ENCODE assay signal across 15 cellular contexts in genomic region chr14:104209985-104210520, GRCh38.
"Had no signal": no experiment of that assay in that cellular context is flagged by ENCODE, and none has a peak within 500 bp of the region (broad histone marks: within the 10 kb centered on the region; RNA-seq: fewer than 3 reads in every experiment).

No MANE protein-coding gene starts in this region.

- ATAC-seq: body of pancreas; gastroesophageal sphincter; heart right ventricle; lower lobe of right lung; natural killer cell; stimulated activated naive B cell treated with anti-CD40 and anti-IgM and Interleukin-4, amounts not matched to agents 10 μg/mL and 1 μg/mL and 100 μg/mL, for 72 hours; T-cell had no signal

- H3K4me3 ChIP-seq: body of pancreas, colonic mucosa, gastroesophageal sphincter, heart right ventricle, lower lobe of right lung had no signal

- H3K36me3 ChIP-seq: colonic mucosa, gastroesophageal sphincter, heart right ventricle, lower lobe of right lung had no signal

- H3K4me1 ChIP-seq: body of pancreas, colonic mucosa, gastroesophageal sphincter, heart right ventricle, lower lobe of right lung had no signal

- H3K9me3 ChIP-seq: body of pancreas, colonic mucosa, gastroesophageal sphincter, heart right ventricle, lower lobe of right lung had no signal

- DNase-seq: activated B cell treated with CpG ODN at 0.5 μM for 24 hours; activated CD4-positive, alpha-beta memory T cell treated with anti-CD3 and anti-CD28 coated beads for 36 hours; activated CD4-positive, alpha-beta T cell treated with anti-CD3 and anti-CD28 coated beads for 4 hours; activated naive CD8-positive, alpha-beta T cell treated with anti-CD3 and anti-CD28 coated beads for 36 hours; activated T-cell treated with anti-CD3 and anti-CD28 coated beads for 4 hours; body of pancreas; colonic mucosa; erythroblast; immature natural killer cell; natural killer cell; stimulated activated naive B cell treated with anti-CD40 and anti-IgM and Interleukin-4, amounts not matched to agents 10 μg/mL and 1 μg/mL and 100 μg/mL, for 72 hours; T-cell had no signal

- H3K27me3 ChIP-seq: body of pancreas, colonic mucosa had no signal

- H3K27ac ChIP-seq: body of pancreas, colonic mucosa, gastroesophageal sphincter, heart right ventricle, lower lobe of right lung had no signal
